ENCODE assay signal across 8 cellular contexts in genomic region chr4:152938237-152938969, GRCh38. TPM values are rescaled to one million over a fixed set of nuclear protein-coding genes. Genes with fewer than 3 reads are reported as not detected.
DNase-seq lines count a peak whose midpoint lies in the region; ATAC-seq, FAIRE-seq and TF ChIP-seq lines count a peak whose summit lies in the region.

No MANE protein-coding gene starts in this region.

- peak overlapping the region; percentile 67 for H3K4me2 ChIP-seq in keratinocyte (ENCODE audit: control insufficient read depth, extremely low read depth, insufficient read depth, low read depth, low read length)

- H3K27ac Mint-ChIP-seq in T-helper 2 cell treated with Interferon-gamma antibody and Interleukin-4, amounts not matched to agents 5 μg/mL and 100 μg/mL, for 36 hours = no peak overlapping the region
- no peak overlapping the region for H3K27ac Mint-ChIP-seq in activated naive CD8-positive, alpha-beta T cell treated with anti-CD3 and anti-CD28 coated beads, Interleukin-2, amount 10 ng/mL, durations not matched to agents 7 days and 5 days

- H2AFZ ChIP-seq in keratinocyte (ENCODE audit: control insufficient read depth, low read length) = no peak overlapping the region

- no peak overlapping the region for H3K27ac ChIP-seq in keratinocyte (ENCODE audit: control insufficient read depth, insufficient read depth, low read length)
- no peak overlapping the region for H3K27ac ChIP-seq in suprapubic skin

- peaks cover 71% of the 10 kb centered on the region for H3K27me3 Mint-ChIP-seq in T-helper 2 cell treated with Interferon-gamma antibody and Interleukin-4, amounts not matched to agents 5 μg/mL and 100 μg/mL, for 36 hours (ENCODE audit: low read depth)
- H3K27me3 Mint-ChIP-seq in activated naive CD8-positive, alpha-beta T cell treated with anti-CD3 and anti-CD28 coated beads, Interleukin-2, amount 10 ng/mL, durations not matched to agents 7 days and 5 days = peaks cover 64% of the 10 kb centered on the region

- peaks cover 2% of the 10 kb centered on the region for H3K27me3 ChIP-seq in keratinocyte (ENCODE audit: control insufficient read depth, extremely low read depth, insufficient read depth, low read length)
- H3K27me3 ChIP-seq in suprapubic skin = peaks cover 10% of the 10 kb centered on the region

- peaks cover 3% of the 10 kb centered on the region for H3K36me3 Mint-ChIP-seq in T-helper 2 cell treated with Interferon-gamma antibody and Interleukin-4, amounts not matched to agents 5 μg/mL and 100 μg/mL, for 36 hours (ENCODE audit: low read depth)
- no peaks in the 10 kb centered on the region for H3K36me3 Mint-ChIP-seq in activated naive CD8-positive, alpha-beta T cell treated with anti-CD3 and anti-CD28 coated beads, Interleukin-2, amount 10 ng/mL, durations not matched to agents 7 days and 5 days

- dilution Hi-C loops in keratinocyte (cut with MboI; ENCODE audit: extremely low pct_ligation_motif_present, low sequenced_read_pairs) = no loop called here

- H4K20me1 ChIP-seq in keratinocyte (ENCODE audit: control insufficient read depth, extremely low read depth, insufficient read depth, low read length) = no peaks in the 10 kb centered on the region

- no peak for ATAC-seq in activated naive CD8-positive, alpha-beta T cell treated with anti-CD3 and anti-CD28 coated beads, Interleukin-2, amount 10 ng/mL, durations not matched to agents 7 days and 5 days (ENCODE audit: low read depth)
- ATAC-seq in HG03196 (IDR thresholded peaks at IDR 0.05; ENCODE audit: unreplicated experiment) = no peak
- ATAC-seq in HG02852 (IDR thresholded peaks at IDR 0.05; ENCODE audit: unreplicated experiment) = no peak
- ATAC-seq in GM18909 (IDR thresholded peaks at IDR 0.05; ENCODE audit: poor library complexity, unreplicated experiment) = no peak

- H3K4me1 ChIP-seq in keratinocyte (ENCODE audit: control insufficient read depth, extremely low read depth, insufficient read depth, low read length) = no peaks in the 10 kb centered on the region
- peaks cover 39% of the 10 kb centered on the region for H3K4me1 ChIP-seq in suprapubic skin

- no peaks in the 10 kb centered on the region for H3K9me3 Mint-ChIP-seq in T-helper 2 cell treated with Interferon-gamma antibody and Interleukin-4, amounts not matched to agents 5 μg/mL and 100 μg/mL, for 36 hours
- H3K9me3 Mint-ChIP-seq in activated naive CD8-positive, alpha-beta T cell treated with anti-CD3 and anti-CD28 coated beads, Interleukin-2, amount 10 ng/mL, durations not matched to agents 7 days and 5 days = no peaks in the 10 kb centered on the region

- H3K4me1 Mint-ChIP-seq in T-helper 2 cell treated with Interferon-gamma antibody and Interleukin-4, amounts not matched to agents 5 μg/mL and 100 μg/mL, for 36 hours (ENCODE audit: low read depth) = peaks cover 18% of the 10 kb centered on the region
- peaks cover 17% of the 10 kb centered on the region for H3K4me1 Mint-ChIP-seq in activated naive CD8-positive, alpha-beta T cell treated with anti-CD3 and anti-CD28 coated beads, Interleukin-2, amount 10 ng/mL, durations not matched to agents 7 days and 5 days

- peak overlapping the region; percentile 70 for H3K9ac ChIP-seq in keratinocyte (ENCODE audit: control insufficient read depth, extremely low read depth, insufficient read depth, low read length)

- TF ChIP-seq EP300 in suprapubic skin (IDR thresholded peaks at IDR 0.05) = no peak

- no peaks in the 10 kb centered on the region for H3K9me1 ChIP-seq in keratinocyte (ENCODE audit: control insufficient read depth, extremely low read depth, insufficient read depth, low read length)

- TF ChIP-seq CTCF in keratinocyte (optimal IDR thresholded peaks at IDR 0.05 in 1 of 3, IDR thresholded peaks at IDR 0.05 in 1 of 3, conservative IDR thresholded peaks at IDR 0.05 in 1 of 3; ENCODE audit: extremely low read depth in 1 of 3, insufficient read depth in 2 of 3, low read length in 3 of 3) = no peak
- TF ChIP-seq CTCF in suprapubic skin (IDR thresholded peaks at IDR 0.05) = no peak

- no peak for TF ChIP-seq POLR2A in suprapubic skin (IDR thresholded peaks at IDR 0.05)

- peaks cover 0 to 2% of the 10 kb centered on the region in 2 experiments for H3K36me3 ChIP-seq in keratinocyte (ENCODE audit: control insufficient read depth in 2 of 2, extremely low read depth in 1 of 2, insufficient read depth in 2 of 2, low read length in 2 of 2)
- H3K36me3 ChIP-seq in suprapubic skin = peaks cover 1% of the 10 kb centered on the region

- peak overlapping the region; percentile 73 for H3K4me3 Mint-ChIP-seq in T-helper 2 cell treated with Interferon-gamma antibody and Interleukin-4, amounts not matched to agents 5 μg/mL and 100 μg/mL, for 36 hours
- H3K4me3 Mint-ChIP-seq in activated naive CD8-positive, alpha-beta T cell treated with anti-CD3 and anti-CD28 coated beads, Interleukin-2, amount 10 ng/mL, durations not matched to agents 7 days and 5 days = peak overlapping the region; percentile 83

- H3K9me3 ChIP-seq in keratinocyte (ENCODE audit: control insufficient read depth, low read depth, low read length) (no peaks in the 10 kb centered on the region), suprapubic skin (no peaks in the 10 kb centered on the region)

- DNase-seq in T-helper 2 cell treated with Interferon-gamma antibody and Interleukin-4, amounts not matched to agents 5 μg/mL and 100 μg/mL, for 36 hours (ENCODE audit: low spot score) = no peak
- DNase-seq in T-helper 2 cell = no peak
- no peak for DNase-seq in activated naive CD8-positive, alpha-beta T cell treated with anti-CD3 and anti-CD28 coated beads, Interleukin-2, amount 10 ng/mL, durations not matched to agents 7 days and 5 days
- no peak for DNase-seq in keratinocyte (ENCODE audit: low read depth, low spot score)
- DNase-seq in suprapubic skin (ENCODE audit: low spot score in 2 of 2) = no peak

- FAIRE-seq in keratinocyte (lab: Jason Lieb, UNC) = no peak

- POLR2A ChIA-PET in activated naive CD8-positive, alpha-beta T cell treated with anti-CD3 and anti-CD28 coated beads, Interleukin-2, amount 10 ng/mL, durations not matched to agents 7 days and 5 days (lab: Charles Lee) = interaction anchor here (1.1 kb wide), 1 partner anchor 159 kb away, joined by 3 read pairs; the partner anchor contains the start of genes ARFIP1 and TIGD4

- H3K79me2 ChIP-seq in keratinocyte (ENCODE audit: control insufficient read depth, insufficient read depth, low read length) = no peaks in the 10 kb centered on the region

- H3K4me3 ChIP-seq in keratinocyte (ENCODE audit: control insufficient read depth in 2 of 3, extremely low read depth in 1 of 3, insufficient read depth in 2 of 3, low read depth in 1 of 3, low read length in 3 of 3) (peak overlapping the region; percentile 67 to 72 (median 69)), suprapubic skin (peak overlapping the region; percentile 82)

- WGBS in suprapubic skin = 15% methylated on average over 18 of the region's 18 CpGs

RNA-seq across cellular contexts. Expression of gene FHDC1, which starts 2.3 kb away (rescaled TPM):
- total RNA-seq in activated naive CD8-positive, alpha-beta T cell treated with anti-CD3 and anti-CD28 coated beads, Interleukin-2, amount 10 ng/mL, durations not matched to agents 7 days and 5 days = under 1 TPM; 0.22 to 0.26 TPM
- polyA plus RNA-seq in keratinocyte = 0.96 to 2.1 TPM (median 1.6 TPM) in 3 replicates
- 4.0 TPM for polyA plus RNA-seq in keratinocyte (2011; ENCODE audit: low read depth)
- polyA plus RNA-seq in keratinocyte (2011; cell fraction: cytosol; rRNA removed) = 1.2 and 1.4 TPM in 2 replicates
- 6.6 and 7.8 TPM in 2 replicates for polyA plus RNA-seq in keratinocyte (2011; cell fraction: nucleus; rRNA removed)
- polyA plus RNA-seq in keratinocyte (2012; ENCODE audit: low replicate concordance) = 2.0 and 6.1 TPM in 2 replicates
- polyA minus RNA-seq in keratinocyte = 1.7 to 1.9 TPM (median 1.7 TPM) in 3 replicates
- polyA minus RNA-seq in keratinocyte (2011; cell fraction: cytosol; rRNA and poly(A)+ RNA removed) = 1.7 TPM
- 4.7 and 7.0 TPM in 2 replicates for polyA minus RNA-seq in keratinocyte (2011; cell fraction: nucleus; rRNA and poly(A)+ RNA removed)
- 10 to 100 TPM; 21.9 to 39.6 (median 28.7) TPM for total RNA-seq in suprapubic skin

Comparison
In these comparisons a context has a peak if more than half of its experiments do, and no peak if none do; other contexts are left out.
1. RNA of gene FHDC1, which starts 2.3 kb away (total RNA-seq): 21.9 to 39.6 TPM in suprapubic skin; 0.22 to 0.26 TPM in activated naive CD8-positive, alpha-beta T cell treated with anti-CD3 and anti-CD28 coated beads, Interleukin-2, amount 10 ng/mL, durations not matched to agents 7 days and 5 days; every median in the first group is over 10 times any median in the second.